1 cellular context compared by ENCODE assay signal in the genomic region with DNA sequence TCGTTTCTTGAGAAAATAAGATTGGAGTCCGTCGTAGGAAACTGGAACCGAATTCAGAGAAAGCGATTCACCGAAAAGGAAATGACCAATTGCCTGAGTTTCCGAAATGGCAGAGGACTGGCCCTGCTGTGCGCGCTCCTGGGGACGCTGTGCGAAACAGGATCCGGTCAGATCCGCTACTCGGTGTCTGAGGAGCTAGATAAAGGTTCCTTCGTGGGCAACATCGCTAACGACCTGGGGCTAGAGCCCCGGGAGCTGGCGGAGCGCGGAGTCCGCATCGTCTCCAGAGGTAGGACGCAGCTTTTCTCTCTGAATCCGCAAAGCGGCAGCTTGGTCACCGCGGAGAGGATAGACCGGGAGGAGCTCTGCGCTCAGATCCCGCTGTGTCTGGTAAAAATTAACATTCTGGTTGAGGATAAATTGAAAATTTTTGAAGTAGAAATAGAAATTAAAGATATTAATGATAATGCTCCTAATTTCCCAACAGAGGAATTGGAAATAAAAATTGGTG.
TF ChIP-seq lines count a peak whose summit lies in the region.

No MANE protein-coding gene starts in this region.

TF ChIP-seq in K562, 482 proteins besides CTCF, POLR2A, EP300 and RAD21:
- TF ChIP-seq KLF1 (tag; IDR thresholded peaks at IDR 0.05), result no peak
- TF ChIP-seq, protein P1, sequence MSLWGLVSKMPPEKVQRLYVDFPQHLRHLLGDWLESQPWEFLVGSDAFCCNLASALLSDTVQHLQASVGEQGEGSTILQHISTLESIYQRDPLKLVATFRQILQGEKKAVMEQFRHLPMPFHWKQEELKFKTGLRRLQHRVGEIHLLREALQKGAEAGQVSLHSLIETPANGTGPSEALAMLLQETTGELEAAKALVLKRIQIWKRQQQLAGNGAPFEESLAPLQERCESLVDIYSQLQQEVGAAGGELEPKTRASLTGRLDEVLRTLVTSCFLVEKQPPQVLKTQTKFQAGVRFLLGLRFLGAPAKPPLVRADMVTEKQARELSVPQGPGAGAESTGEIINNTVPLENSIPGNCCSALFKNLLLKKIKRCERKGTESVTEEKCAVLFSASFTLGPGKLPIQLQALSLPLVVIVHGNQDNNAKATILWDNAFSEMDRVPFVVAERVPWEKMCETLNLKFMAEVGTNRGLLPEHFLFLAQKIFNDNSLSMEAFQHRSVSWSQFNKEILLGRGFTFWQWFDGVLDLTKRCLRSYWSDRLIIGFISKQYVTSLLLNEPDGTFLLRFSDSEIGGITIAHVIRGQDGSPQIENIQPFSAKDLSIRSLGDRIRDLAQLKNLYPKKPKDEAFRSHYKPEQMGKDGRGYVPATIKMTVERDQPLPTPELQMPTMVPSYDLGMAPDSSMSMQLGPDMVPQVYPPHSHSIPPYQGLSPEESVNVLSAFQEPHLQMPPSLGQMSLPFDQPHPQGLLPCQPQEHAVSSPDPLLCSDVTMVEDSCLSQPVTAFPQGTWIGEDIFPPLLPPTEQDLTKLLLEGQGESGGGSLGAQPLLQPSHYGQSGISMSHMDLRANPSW (CRISPR knock-in tag; IDR thresholded peaks at IDR 0.05), result 0 out of 2 replicates have a peak, but pooled peaks have one; percentile 48
- no peak for TF ChIP-seq HNRNPK (IDR thresholded peaks at IDR 0.05; ENCODE audit: low read depth, low read length, poor library complexity, severe bottlenecking)
- peak; percentile 71 for TF ChIP-seq KAT8 (IDR thresholded peaks at IDR 0.05; ENCODE audit: low read depth)
- TF ChIP-seq ETV1 (tag; conservative IDR thresholded peaks at IDR 0.05; ENCODE audit: low read depth), result 0 out of 2 replicates have a peak, but pooled peaks have one; percentile 4
- no peak for TF ChIP-seq C11orf30 (IDR thresholded peaks at IDR 0.05; ENCODE audit: low read depth)
- TF ChIP-seq PHF21A (IDR thresholded peaks at IDR 0.05; ENCODE audit: borderline replicate concordance, low read depth), result no peak
- peak in 1 of 3 experiments; percentile 44 for TF ChIP-seq YY1 (IDR thresholded peaks at IDR 0.05; ENCODE audit: borderline replicate concordance in 1 of 3, control insufficient read depth in 1 of 3, extremely low read depth in 1 of 3, insufficient read depth in 3 of 3, insufficient read length in 1 of 3, insufficient replicate concordance in 2 of 3, low read depth in 1 of 3, low read length in 2 of 3)
- TF ChIP-seq ZNF431 (CRISPR knock-in tag; IDR thresholded peaks at IDR 0.05), result no peak
- no peak for TF ChIP-seq LCOR (CRISPR knock-in tag; IDR thresholded peaks at IDR 0.05)
- TF ChIP-seq HDAC3 (IDR thresholded peaks at IDR 0.05; ENCODE audit: borderline replicate concordance, partially characterized antibody), result no peak
- 0 out of 2 replicates have a peak, but pooled peaks have one; percentile 29 for TF ChIP-seq CXXC5 (CRISPR knock-in tag; IDR thresholded peaks at IDR 0.05)
- no peak for TF ChIP-seq FOXJ2 (tag; IDR thresholded peaks at IDR 0.05)
- peak; percentile 88; the same call in 1 of the 2 replicates for TF ChIP-seq MBD1 (CRISPR knock-in tag; IDR thresholded peaks at IDR 0.05)
- TF ChIP-seq ZKSCAN1 (IDR thresholded peaks at IDR 0.05; ENCODE audit: low read depth, low read length), result no peak
- TF ChIP-seq MEF2D (tag; conservative IDR thresholded peaks at IDR 0.05; ENCODE audit: low read depth), result no peak
- TF ChIP-seq, protein P2, sequence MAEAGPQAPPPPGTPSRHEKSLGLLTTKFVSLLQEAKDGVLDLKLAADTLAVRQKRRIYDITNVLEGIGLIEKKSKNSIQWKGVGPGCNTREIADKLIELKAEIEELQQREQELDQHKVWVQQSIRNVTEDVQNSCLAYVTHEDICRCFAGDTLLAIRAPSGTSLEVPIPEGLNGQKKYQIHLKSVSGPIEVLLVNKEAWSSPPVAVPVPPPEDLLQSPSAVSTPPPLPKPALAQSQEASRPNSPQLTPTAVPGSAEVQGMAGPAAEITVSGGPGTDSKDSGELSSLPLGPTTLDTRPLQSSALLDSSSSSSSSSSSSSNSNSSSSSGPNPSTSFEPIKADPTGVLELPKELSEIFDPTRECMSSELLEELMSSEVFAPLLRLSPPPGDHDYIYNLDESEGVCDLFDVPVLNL (CRISPR knock-in tag; IDR thresholded peaks at IDR 0.05; ENCODE audit: low read depth), result no peak
